19 cellular contexts compared by ENCODE assay signal in the genomic region with DNA sequence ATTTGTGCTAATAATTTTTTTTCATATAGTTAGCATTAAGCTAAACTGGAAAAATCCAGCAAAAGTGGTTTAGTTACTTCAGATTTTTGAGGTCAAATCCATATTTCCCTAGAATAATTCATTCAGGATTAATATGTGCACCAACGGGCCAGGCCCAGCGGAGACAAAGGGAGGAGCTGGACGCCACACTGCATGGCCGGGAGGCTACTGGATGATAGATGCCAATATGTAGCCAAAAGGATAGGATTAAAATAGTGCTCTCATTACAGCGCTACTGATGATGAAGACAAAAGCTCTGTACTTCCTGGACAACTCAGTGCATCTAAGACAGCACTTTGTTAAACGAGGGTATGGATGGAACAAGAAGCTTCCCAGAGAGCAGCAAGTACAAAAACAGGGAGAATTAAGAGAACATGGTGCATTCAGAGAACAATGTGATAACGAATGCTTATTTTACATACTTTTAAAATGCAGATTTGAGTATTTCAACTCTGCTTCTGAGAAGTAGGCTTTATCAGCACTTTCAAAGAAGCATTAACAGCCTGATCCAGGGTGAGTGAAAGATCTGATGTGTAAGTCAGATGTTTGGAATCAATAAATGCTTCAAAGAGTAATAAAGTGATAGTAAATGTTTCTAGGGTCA. TPM values are rescaled to one million over a fixed set of nuclear protein-coding genes. Genes with fewer than 3 reads are reported as not detected.
DNase-seq lines count a peak whose midpoint lies in the region; ATAC-seq, FAIRE-seq and TF ChIP-seq lines count a peak whose summit lies in the region.
"Had no signal": no experiment of that assay in that cellular context is flagged by ENCODE, and none has a peak within 500 bp of the region (broad histone marks: within the 10 kb centered on the region; RNA-seq: fewer than 3 reads in every experiment).

No MANE protein-coding gene starts in this region.

- peak overlapping the region; percentile 6; the same call in 1 of the 2 replicates for H2BK5ac ChIP-seq in H1 (ENCODE audit: low read depth, low read length)

- no peak for TF ChIP-seq POLR2A in H1 (IDR thresholded peaks at IDR 0.05; ENCODE audit: control extremely low read depth in 1 of 2, low read depth in 2 of 2, low read length in 2 of 2)

- no peak overlapping the region for H2BK15ac ChIP-seq in H1 (ENCODE audit: low read length)

- H3K18ac ChIP-seq in H1 (ENCODE audit: extremely low read depth, low read length): no peak overlapping the region

- intact Hi-C loops in Right ventricle myocardium superior (cut with DNase I): loop anchor here (10.0 kb wide), 1 partner anchor 100 kb away; no protein-coding TSS in a partner anchor

- no peak overlapping the region for H4K8ac ChIP-seq in H1 (ENCODE audit: extremely low read depth, insufficient read depth, low read length)

- H4K20me1 ChIP-seq in H1 (replicated peaks in 1 of 2; ENCODE audit: control insufficient read depth in 1 of 2, insufficient read depth in 2 of 2, low read length in 2 of 2) (no peaks in the 10 kb centered on the region), keratinocyte (ENCODE audit: control insufficient read depth, extremely low read depth, insufficient read depth, low read length) (no peaks in the 10 kb centered on the region)

- H2AK5ac ChIP-seq in H1 (ENCODE audit: low read depth, low read length): no peak overlapping the region

- peaks cover 8% of the 10 kb centered on the region for H3K36me3 Mint-ChIP-seq in activated CD8-positive, alpha-beta memory T cell treated with anti-CD3 and anti-CD28 coated beads, Interleukin-2, amount 10 ng/mL, durations not matched to agents 7 days and 5 days

- H3K23me2 ChIP-seq in H1 (ENCODE audit: low read depth, low read length): no peaks in the 10 kb centered on the region

- H3K79me2 ChIP-seq in H1 (ENCODE audit: control insufficient read depth in 1 of 2, insufficient read depth in 2 of 2, low read length in 2 of 2): no peaks in the 10 kb centered on the region
- peaks cover 44% of the 10 kb centered on the region for H3K79me2 ChIP-seq in keratinocyte (ENCODE audit: control insufficient read depth, insufficient read depth, low read length)

- peak overlapping the region; percentile 29 for H4K5ac ChIP-seq in H1 (ENCODE audit: insufficient read length, low read depth, low read length)

- no peak for TF ChIP-seq CTCF in right atrium auricular region (IDR thresholded peaks at IDR 0.05)
- TF ChIP-seq CTCF in H1 (IDR thresholded peaks at IDR 0.05; ENCODE audit: control extremely low read depth in 1 of 3, insufficient read depth in 1 of 3, low read depth in 1 of 3, low read length in 3 of 3): no peak
- no peak for TF ChIP-seq CTCF in keratinocyte (optimal IDR thresholded peaks at IDR 0.05 in 1 of 3, IDR thresholded peaks at IDR 0.05 in 1 of 3, conservative IDR thresholded peaks at IDR 0.05 in 1 of 3; ENCODE audit: extremely low read depth in 1 of 3, insufficient read depth in 2 of 3, low read length in 3 of 3)

- H3K79me1 ChIP-seq in H1 (ENCODE audit: low read depth, low read length): no peaks in the 10 kb centered on the region

- no peak overlapping the region for H2BK120ac ChIP-seq in H1 (replicated peaks; ENCODE audit: low read depth, low read length)

- CTCF ChIA-PET in H1 (lab: Charles Lee; ENCODE audit: partially characterized antibody): interaction anchor here (0.7 to 5.3 kb wide), 31 partner anchors 9 to 381 kb away, joined by 3 to 42 read pairs (median 4); no protein-coding TSS in a partner anchor
- CTCF ChIA-PET in activated CD8-positive, alpha-beta memory T cell treated with anti-CD3 and anti-CD28 coated beads, Interleukin-2, amount 10 ng/mL, durations not matched to agents 7 days and 5 days (lab: Charles Lee): interaction anchor here (1.0 to 1.3 kb wide), 2 partner anchors 14 to 38 kb away, joined by 3 read pairs; no protein-coding TSS in a partner anchor

- peaks cover 0 to 6% of the 10 kb centered on the region in 2 donors for H3K4me1 ChIP-seq in right atrium auricular region
- peaks cover 2 to 3% (median 3%) of the 10 kb centered on the region in 4 experiments; a peak in 5 of 7 replicates for H3K4me1 ChIP-seq in H1 (replicated peaks in 1 of 4; ENCODE audit: control insufficient read depth in 3 of 4, insufficient read depth in 4 of 4, low read length in 3 of 4)
- peaks cover 9% of the 10 kb centered on the region for H3K4me1 ChIP-seq in keratinocyte (ENCODE audit: control insufficient read depth, extremely low read depth, insufficient read depth, low read length)

- H3K36me3 ChIP-seq in right atrium auricular region (peaks cover 27% of the 10 kb centered on the region), H1 (ENCODE audit: control insufficient read depth in 2 of 4, insufficient read depth in 4 of 4, low read length in 3 of 4) (peaks cover 2 to 12% (median 7%) of the 10 kb centered on the region in 4 experiments; a peak in 5 of 8 replicates), keratinocyte (ENCODE audit: control insufficient read depth in 2 of 2, extremely low read depth in 1 of 2, insufficient read depth in 2 of 2, low read length in 2 of 2) (peaks cover 27 to 56% of the 10 kb centered on the region in 2 experiments)

- H4K91ac ChIP-seq in H1 (replicated peaks; ENCODE audit: insufficient read length, low read length): no peak overlapping the region

- H3K9ac ChIP-seq in H1 (replicated peaks in 1 of 4; ENCODE audit: extremely low read depth in 1 of 4, low read depth in 3 of 4, low read length in 3 of 4): no peak overlapping the region
- H3K9ac ChIP-seq in keratinocyte (ENCODE audit: control insufficient read depth, extremely low read depth, insufficient read depth, low read length): no peak overlapping the region

- H3K9me1 ChIP-seq in keratinocyte (ENCODE audit: control insufficient read depth, extremely low read depth, insufficient read depth, low read length): peaks cover 2% of the 10 kb centered on the region

- H3K4me2 ChIP-seq in H1 (ENCODE audit: insufficient read depth in 1 of 2, low read depth in 2 of 2, low read length in 2 of 2): peak overlapping the region; percentile 19 to 30; a peak in 3 of 4 replicates
- no peak overlapping the region for H3K4me2 ChIP-seq in keratinocyte (ENCODE audit: control insufficient read depth, extremely low read depth, insufficient read depth, low read depth, low read length)

- no peak overlapping the region for H3K23ac ChIP-seq in H1 (ENCODE audit: insufficient read length)

- H3K4ac ChIP-seq in H1 (replicated peaks; ENCODE audit: insufficient read length, low read depth, low read length): no peak overlapping the region

- no peak for TF ChIP-seq EP300 in H1 (IDR thresholded peaks at IDR 0.05; ENCODE audit: borderline replicate concordance in 1 of 2, low read depth in 2 of 2, low read length in 2 of 2)

- no peak overlapping the region for H3K27ac Mint-ChIP-seq in activated CD8-positive, alpha-beta memory T cell treated with anti-CD3 and anti-CD28 coated beads, Interleukin-2, amount 10 ng/mL, durations not matched to agents 7 days and 5 days

- no peak overlapping the region for H2BK20ac ChIP-seq in H1 (ENCODE audit: low read length)

- H3K14ac ChIP-seq in H1 (ENCODE audit: insufficient read length): no peak overlapping the region

- no peaks in the 10 kb centered on the region for H3K9me3 Mint-ChIP-seq in activated CD8-positive, alpha-beta memory T cell treated with anti-CD3 and anti-CD28 coated beads, Interleukin-2, amount 10 ng/mL, durations not matched to agents 7 days and 5 days (ENCODE audit: low read depth)
- H3K9me3 Mint-ChIP-seq: CD14-positive monocyte had no signal

- TF ChIP-seq RAD21 in H1 (IDR thresholded peaks at IDR 0.05 in 1 of 2, conservative IDR thresholded peaks at IDR 0.05 in 1 of 2; ENCODE audit: low read depth in 2 of 2, low read length in 2 of 2): no peak

- no peak for FAIRE-seq in H1 (lab: Jason Lieb, UNC)
- FAIRE-seq in keratinocyte (lab: Jason Lieb, UNC): peak; percentile 23

- H3K4me3 ChIP-seq in right atrium auricular region: no peak overlapping the region
- H3K4me3 ChIP-seq in H1 (ENCODE audit: extremely low read depth in 1 of 4, insufficient read depth in 2 of 4, low read depth in 3 of 4, low read length in 4 of 4): peak overlapping the region in 1 of 4 experiments; percentile 6; a peak in 1 of 8 replicates
- H3K4me3 ChIP-seq in keratinocyte (ENCODE audit: control insufficient read depth in 2 of 3, extremely low read depth in 1 of 3, insufficient read depth in 2 of 3, low read depth in 1 of 3, low read length in 3 of 3): no peak overlapping the region
- H3K4me3 ChIP-seq: MG63, SK-N-MC had no signal

- no peak overlapping the region for H2AFZ ChIP-seq in H1 (ENCODE audit: low read length)
- H2AFZ ChIP-seq in keratinocyte (ENCODE audit: control insufficient read depth, low read length): no peak overlapping the region

- H2BK12ac ChIP-seq in H1 (ENCODE audit: low read depth, low read length): no peak overlapping the region

- dilution Hi-C loops in keratinocyte (cut with MboI; ENCODE audit: extremely low pct_ligation_motif_present, low sequenced_read_pairs): no loop called here

- H3K56ac ChIP-seq in H1 (replicated peaks; ENCODE audit: insufficient read length, low read depth, low read length): no peak overlapping the region

- no peak overlapping the region for H3K4me3 Mint-ChIP-seq in activated CD8-positive, alpha-beta memory T cell treated with anti-CD3 and anti-CD28 coated beads, Interleukin-2, amount 10 ng/mL, durations not matched to agents 7 days and 5 days
- H3K4me3 Mint-ChIP-seq: CD14-positive monocyte had no signal

- WGBS in H1 (ENCODE audit: extremely low coverage in 1 of 2, insufficient coverage in 1 of 2, insufficient read length in 1 of 2, insufficient replicate concordance in 2 of 2, low coverage in 1 of 2, low lambda C conversion rate in 2 of 2, missing lambda C conversion rate in 1 of 2), 2 experiments: 67% methylated on average over 7 of the region's 7 CpGs; no CpG with 5 or more reads in 1 of the 2 experiments

- POLR2A ChIA-PET in H1 (lab: Charles Lee; ENCODE audit: partially characterized antibody): interaction anchor here (0.8 kb wide), 1 partner anchor 34 kb away, joined by 3 read pairs; no protein-coding TSS in a partner anchor

- no peaks in the 10 kb centered on the region for H3K4me1 Mint-ChIP-seq in activated CD8-positive, alpha-beta memory T cell treated with anti-CD3 and anti-CD28 coated beads, Interleukin-2, amount 10 ng/mL, durations not matched to agents 7 days and 5 days

- H3K27me3 Mint-ChIP-seq in activated CD8-positive, alpha-beta memory T cell treated with anti-CD3 and anti-CD28 coated beads, Interleukin-2, amount 10 ng/mL, durations not matched to agents 7 days and 5 days: no peaks in the 10 kb centered on the region

- no peak for DNase-seq in Right ventricle myocardium superior
- DNase-seq in right atrium auricular region (ENCODE audit: low spot score): no peak
- DNase-seq in H1 (ENCODE audit: low read depth in 1 of 2, low spot score in 2 of 2): no peak
- no peak for DNase-seq in keratinocyte (ENCODE audit: low read depth, low spot score)
- no peak for DNase-seq in stimulated activated CD4-positive, alpha-beta T cell treated with anti-CD3 and anti-CD28 coated beads, Interleukin-15, amount 100 ng/mL, for 24 hours
- no peak for DNase-seq in activated CD8-positive, alpha-beta memory T cell treated with anti-CD3 and anti-CD28 coated beads, Interleukin-2, amount 10 ng/mL, durations not matched to agents 7 days and 5 days
- DNase-seq: 8988T, DMS79, Kasumi-1, MG63, NCI-H1048, NCI-H1436 treated with DMSO at 0.1 percent for 48 hours, NCI-H2171, NCI-H446 had no signal

- H3K9me3 ChIP-seq in right atrium auricular region (no peaks in the 10 kb centered on the region), H1 (ENCODE audit: insufficient read depth in 2 of 2, low read depth in 1 of 2, low read length in 1 of 2) (no peaks in the 10 kb centered on the region), keratinocyte (ENCODE audit: control insufficient read depth, low read depth, low read length) (no peaks in the 10 kb centered on the region)
- H3K9me3 ChIP-seq: MG63 had no signal

- ATAC-seq in Right ventricle myocardium superior (ENCODE audit: poor library complexity): peak; percentile 51
- ATAC-seq in HG02884 (IDR thresholded peaks at IDR 0.05; ENCODE audit: unreplicated experiment): no peak
- ATAC-seq in activated CD8-positive, alpha-beta memory T cell treated with anti-CD3 and anti-CD28 coated beads, Interleukin-2, amount 10 ng/mL, durations not matched to agents 7 days and 5 days: no peak
- no peak for ATAC-seq in HG02840 (IDR thresholded peaks at IDR 0.05; ENCODE audit: low FRiP score, unreplicated experiment)

- H3K27me3 ChIP-seq in right atrium auricular region (no peaks in the 10 kb centered on the region), H1 (replicated peaks in 1 of 4; ENCODE audit: control insufficient read depth in 3 of 4, extremely low read depth in 1 of 4, insufficient read depth in 3 of 4, low read length in 3 of 4) (no peaks in the 10 kb centered on the region), keratinocyte (ENCODE audit: control insufficient read depth, extremely low read depth, insufficient read depth, low read length) (no peaks in the 10 kb centered on the region)
- H3K27me3 ChIP-seq: MG63 had no signal

- H3K27ac ChIP-seq in right atrium auricular region (no peak overlapping the region), H1 (ENCODE audit: low read depth, low read length) (no peak overlapping the region), keratinocyte (ENCODE audit: control insufficient read depth, insufficient read depth, low read length) (no peak overlapping the region)
- H3K27ac ChIP-seq: HL-60, SK-N-MC had no signal

RNA-seq across cellular contexts. Expression of gene PPP4R1, which starts 39.8 kb away (rescaled TPM):
- total RNA-seq in Right ventricle myocardium superior: 55.4 TPM
- total RNA-seq in right atrium auricular region: 10 to 100 TPM; 38.9 to 51.4 TPM
- total RNA-seq in H1 (2021; fragmentation: NEBNext Ultra II Directional; extraction: Animal tissue kit (Norgen Biotek cat#: 25700)): 96.1 and 108 TPM in 2 replicates
- polyA plus RNA-seq in H1 (2011; rRNA removed): 59.6 and 67.4 TPM in 2 replicates
- polyA plus RNA-seq in H1 (2011; cell fraction: cytosol; rRNA removed): 76.0 TPM
- 152 TPM for polyA plus RNA-seq in H1 (2011; cell fraction: nucleus; rRNA removed)
- 54.4 to 75.8 TPM (median 62.2 TPM) in 4 replicates for polyA plus RNA-seq in H1 (2012, experiment 1 of 2)
- 9.7 TPM for polyA plus RNA-seq in H1 (2012, experiment 2 of 2)
- 66.9 TPM for polyA plus RNA-seq in H1 (2013, experiment 1 of 2)
- 63.2 TPM for polyA plus RNA-seq in H1 (2013, experiment 2 of 2)
- 186 and 237 TPM in 2 replicates for polyA minus RNA-seq in H1 (2011; rRNA and poly(A)+ RNA removed)
- 55.3 TPM for polyA minus RNA-seq in H1 (2011; cell fraction: cytosol; rRNA and poly(A)+ RNA removed)
- 133 TPM for polyA minus RNA-seq in H1 (2011; cell fraction: nucleus; rRNA and poly(A)+ RNA removed)
- polyA plus RNA-seq in keratinocyte: 200 to 221 TPM (median 209 TPM) in 3 replicates
- polyA plus RNA-seq in keratinocyte (2011; ENCODE audit: low read depth): 101 TPM
- 119 and 143 TPM in 2 replicates for polyA plus RNA-seq in keratinocyte (2011; cell fraction: cytosol; rRNA removed)
- 275 and 293 TPM in 2 replicates for polyA plus RNA-seq in keratinocyte (2011; cell fraction: nucleus; rRNA removed)
- 83.8 and 102 TPM in 2 replicates for polyA plus RNA-seq in keratinocyte (2012; ENCODE audit: low replicate concordance)
- 216 to 410 TPM (median 387 TPM) in 3 replicates for polyA minus RNA-seq in keratinocyte
- polyA minus RNA-seq in keratinocyte (2011; cell fraction: cytosol; rRNA and poly(A)+ RNA removed): 124 TPM
- 142 and 262 TPM in 2 replicates for polyA minus RNA-seq in keratinocyte (2011; cell fraction: nucleus; rRNA and poly(A)+ RNA removed)
- 10 to 100 TPM; 28.4 to 30.3 TPM for total RNA-seq in activated CD8-positive, alpha-beta memory T cell treated with anti-CD3 and anti-CD28 coated beads, Interleukin-2, amount 10 ng/mL, durations not matched to agents 7 days and 5 days
